ENCODE assay signal across 28 cellular contexts in genomic region chr12:4530982-4531586, GRCh38. TPM values are rescaled to one million over a fixed set of nuclear protein-coding genes. Genes with fewer than 3 reads are reported as not detected.
DNase-seq lines count a peak whose midpoint lies in the region; ATAC-seq and TF ChIP-seq lines count a peak whose summit lies in the region.
"Had no signal": no experiment of that assay in that cellular context is flagged by ENCODE, and none has a peak within 500 bp of the region (broad histone marks: within the 10 kb centered on the region; RNA-seq: fewer than 3 reads in every experiment).

No MANE protein-coding gene starts in this region.

- H3K9ac ChIP-seq in PC-3 (ENCODE audit: low read length): no peak overlapping the region

- H3F3A ChIP-seq in PC-3 (ENCODE audit: low read length, unreplicated experiment): no peaks in the 10 kb centered on the region

- intact Hi-C loops in CD4-positive, alpha-beta T cell (cut with DNase I, micrococcal nuclease): loop anchor here (10.0 kb wide), 1 partner anchor 656 kb away; the partner anchor contains the start of gene PARP11 (in 2 of the 2)
- intact Hi-C loops in PC-3 (cut with micrococcal nuclease): no loop called here

- ATAC-seq in CD4-positive, alpha-beta T cell (ENCODE audit: poor library complexity): peak; percentile 77
- ATAC-seq in T-cell (replicated peaks in 1 of 4) (peak; percentile 15 to 85 (median 68)), PC-3 (no peak)
- no peak for ATAC-seq in stimulated activated memory B cell treated with anti-CD40 and anti-IgM and Interleukin-4, amounts not matched to agents 10 μg/mL and 1 μg/mL and 100 μg/mL, for 72 hours
- ATAC-seq: GM12878, HCT116, Right ventricle myocardium inferior had no signal

- H2AFZ ChIP-seq in PC-3 (ENCODE audit: low read length): no peak overlapping the region
- H2AFZ ChIP-seq: PC-9 had no signal

- POLR2A ChIA-PET in CD4-positive, alpha-beta T cell (lab: Charles Lee): interaction anchor here (0.7 to 1.8 kb wide), 7 partner anchors 9 to 1610 kb away, joined by 3 to 13 read pairs (median 3); partner anchors contain the start of genes AKAP3 and NDUFA9
- POLR2A ChIA-PET in T-cell (lab: Charles Lee) (no interaction called here), PC-3 (lab: Charles Lee; ENCODE audit: unreplicated experiment) (no interaction called here)

- no peak for DNase-seq in T-helper 2 cell treated with Interferon-gamma antibody and Interleukin-4, amounts not matched to agents 5 μg/mL and 100 μg/mL, for 36 hours (ENCODE audit: low spot score)
- no peak for DNase-seq in T-helper 2 cell
- no peak for DNase-seq in CD4-positive, alpha-beta T cell
- DNase-seq in T-cell: no peak
- DNase-seq in PC-3: no peak
- DNase-seq in stimulated activated CD4-positive, alpha-beta T cell treated with anti-CD3 and anti-CD28 coated beads, Interleukin-4, amount 100 ng/mL, for 4 hours: no peak
- DNase-seq: 8988T, ACHN, BE2C, Caco-2, DMS 273 treated with DMSO at 0.1 percent for 48 hours, DMS79, EL, GDM1, IMR-90, KG1, MM.1S, NCI-H2029, NCI-H446, NCI-H524 treated with DMSO at 0.1 percent for 48 hours, NCI-H774, PC-9, SJCRH30 had no signal

- H3K4me1 ChIP-seq in PC-3 (ENCODE audit: insufficient read depth, low read length): no peaks in the 10 kb centered on the region
- H3K4me1 ChIP-seq: BE2C, Caco-2, SJCRH30 had no signal

- no peaks in the 10 kb centered on the region for H3K27me3 ChIP-seq in CD4-positive, alpha-beta T cell (ENCODE audit: control insufficient read depth, insufficient read depth, low read length)
- no peaks in the 10 kb centered on the region for H3K27me3 ChIP-seq in PC-3 (ENCODE audit: low read length)
- H3K27me3 ChIP-seq: BE2C, SJCRH30 had no signal

- H3K36me3 ChIP-seq in PC-3 (ENCODE audit: low read depth, low read length): 0 out of 2 replicates have a peak, but pooled peaks cover 2% of the 10 kb centered on the region

- CTCF ChIA-PET in CD4-positive, alpha-beta T cell (lab: Charles Lee): interaction anchor here (1.0 to 1.4 kb wide), 2 partner anchors 10 to 37 kb away, joined by 3 read pairs; no protein-coding TSS in a partner anchor
- CTCF ChIA-PET in T-cell (lab: Charles Lee) (interaction anchor here (1.0 to 1.7 kb wide), 3 partner anchors 24 to 110 kb away, joined by 3 to 7 read pairs (median 4); no protein-coding TSS in a partner anchor), PC-3 (lab: Charles Lee) (no interaction called here)

- H3K27ac ChIP-seq in CD4-positive, alpha-beta T cell (ENCODE audit: low read depth, low read length): no peak overlapping the region
- no peak overlapping the region for H3K27ac ChIP-seq in PC-3 (ENCODE audit: low read length)
- H3K27ac ChIP-seq: PC-9, SJCRH30 had no signal

- H3K4me2 ChIP-seq in PC-3 (ENCODE audit: low read length): no peak overlapping the region
- H3K4me2 ChIP-seq: PC-9 had no signal

- no peaks in the 10 kb centered on the region for H3K9me3 Mint-ChIP-seq in T-helper 2 cell treated with Interferon-gamma antibody and Interleukin-4, amounts not matched to agents 5 μg/mL and 100 μg/mL, for 36 hours
- H3K9me3 Mint-ChIP-seq in CD4-positive, alpha-beta T cell: no peaks in the 10 kb centered on the region
- no peaks in the 10 kb centered on the region for H3K9me3 Mint-ChIP-seq in T-cell
- H3K9me3 Mint-ChIP-seq in stimulated activated memory B cell treated with anti-CD40 and anti-IgM and Interleukin-4, amounts not matched to agents 10 μg/mL and 1 μg/mL and 100 μg/mL, for 72 hours: no peaks in the 10 kb centered on the region
- H3K9me3 Mint-ChIP-seq: CD14-positive monocyte had no signal

- peak overlapping the region; percentile 68 for H3K27ac Mint-ChIP-seq in T-helper 2 cell treated with Interferon-gamma antibody and Interleukin-4, amounts not matched to agents 5 μg/mL and 100 μg/mL, for 36 hours
- no peak overlapping the region for H3K27ac Mint-ChIP-seq in CD4-positive, alpha-beta T cell
- H3K27ac Mint-ChIP-seq in T-cell: no peak overlapping the region
- peak overlapping the region; percentile 40 for H3K27ac Mint-ChIP-seq in stimulated activated memory B cell treated with anti-CD40 and anti-IgM and Interleukin-4, amounts not matched to agents 10 μg/mL and 1 μg/mL and 100 μg/mL, for 72 hours
- H3K27ac Mint-ChIP-seq: CD14-positive monocyte had no signal

- H3K27me3 Mint-ChIP-seq in T-helper 2 cell treated with Interferon-gamma antibody and Interleukin-4, amounts not matched to agents 5 μg/mL and 100 μg/mL, for 36 hours (ENCODE audit: low read depth): no peaks in the 10 kb centered on the region
- H3K27me3 Mint-ChIP-seq in CD4-positive, alpha-beta T cell: no peaks in the 10 kb centered on the region
- H3K27me3 Mint-ChIP-seq in T-cell: no peaks in the 10 kb centered on the region
- no peaks in the 10 kb centered on the region for H3K27me3 Mint-ChIP-seq in stimulated activated memory B cell treated with anti-CD40 and anti-IgM and Interleukin-4, amounts not matched to agents 10 μg/mL and 1 μg/mL and 100 μg/mL, for 72 hours

- H4K20me1 ChIP-seq in PC-3 (ENCODE audit: low read length): no peaks in the 10 kb centered on the region

- no peaks in the 10 kb centered on the region for H3K79me2 ChIP-seq in PC-3 (ENCODE audit: low read length)

- no TSS peak for BruUV-seq in PC-3 (replicated peaks; lab: Mats Ljungman, UMichigan)

- H3K36me3 Mint-ChIP-seq in T-helper 2 cell treated with Interferon-gamma antibody and Interleukin-4, amounts not matched to agents 5 μg/mL and 100 μg/mL, for 36 hours (ENCODE audit: low read depth): peaks cover 12% of the 10 kb centered on the region
- H3K36me3 Mint-ChIP-seq in CD4-positive, alpha-beta T cell (ENCODE audit: low read depth): peaks cover 44% of the 10 kb centered on the region
- peaks cover 14% of the 10 kb centered on the region for H3K36me3 Mint-ChIP-seq in T-cell
- peaks cover 12% of the 10 kb centered on the region for H3K36me3 Mint-ChIP-seq in stimulated activated memory B cell treated with anti-CD40 and anti-IgM and Interleukin-4, amounts not matched to agents 10 μg/mL and 1 μg/mL and 100 μg/mL, for 72 hours

- no peaks in the 10 kb centered on the region for H3K9me3 ChIP-seq in CD4-positive, alpha-beta T cell (ENCODE audit: control insufficient read depth, low read length)
- H3K9me3 ChIP-seq in PC-3 (ENCODE audit: low read length): no peaks in the 10 kb centered on the region
- H3K9me3 ChIP-seq: BE2C, Caco-2, SJCRH30 had no signal

- TF ChIP-seq CTCF in CD4-positive, alpha-beta T cell (IDR thresholded peaks at IDR 0.05): no peak
- no peak for TF ChIP-seq CTCF in PC-3 (conservative IDR thresholded peaks at IDR 0.05; ENCODE audit: low read depth, low read length)

- H3K4me1 Mint-ChIP-seq in T-helper 2 cell treated with Interferon-gamma antibody and Interleukin-4, amounts not matched to agents 5 μg/mL and 100 μg/mL, for 36 hours (ENCODE audit: low read depth): peaks cover 3% of the 10 kb centered on the region
- H3K4me1 Mint-ChIP-seq in CD4-positive, alpha-beta T cell (ENCODE audit: low read depth): peaks cover 5% of the 10 kb centered on the region
- peaks cover 0 to 16% (median 2%) of the 10 kb centered on the region in 3 donors for H3K4me1 Mint-ChIP-seq in T-cell
- peaks cover 7% of the 10 kb centered on the region for H3K4me1 Mint-ChIP-seq in stimulated activated memory B cell treated with anti-CD40 and anti-IgM and Interleukin-4, amounts not matched to agents 10 μg/mL and 1 μg/mL and 100 μg/mL, for 72 hours
- H3K4me1 Mint-ChIP-seq: CD14-positive monocyte had no signal

- H3K4me3 Mint-ChIP-seq in T-helper 2 cell treated with Interferon-gamma antibody and Interleukin-4, amounts not matched to agents 5 μg/mL and 100 μg/mL, for 36 hours: no peak overlapping the region
- H3K4me3 Mint-ChIP-seq in CD4-positive, alpha-beta T cell: no peak overlapping the region
- peak overlapping the region in 1 of 3 donors; percentile 28 for H3K4me3 Mint-ChIP-seq in T-cell
- H3K4me3 Mint-ChIP-seq in stimulated activated memory B cell treated with anti-CD40 and anti-IgM and Interleukin-4, amounts not matched to agents 10 μg/mL and 1 μg/mL and 100 μg/mL, for 72 hours: no peak overlapping the region
- H3K4me3 Mint-ChIP-seq: CD14-positive monocyte had no signal

- no peak overlapping the region for H3K4me3 ChIP-seq in PC-3 (ENCODE audit: low read length)
- H3K4me3 ChIP-seq: GM12878, PC-9, SJCRH30 had no signal

- H3K9me2 ChIP-seq in PC-3 (replicated peaks; ENCODE audit: low read length): no peaks in the 10 kb centered on the region

RNA-seq across cellular contexts. Expression of gene RAD51AP1, which starts 7.6 kb away (rescaled TPM):
- total RNA-seq in CD4-positive, alpha-beta T cell: under 1 TPM; 0.45 to 0.93 TPM
- 1 to 10 TPM in 2 of 5 donors, under 1 TPM in 3; 0.60 to 1.7 (median 0.89) TPM for total RNA-seq in T-cell
- total RNA-seq in PC-3 (2014; rRNA removed): 15.9 and 24.7 TPM in 2 replicates

RNA-seq across cellular contexts. Expression of gene DYRK4, which starts 30.9 kb away (rescaled TPM):
- 1 to 10 TPM; 5.4 to 7.2 TPM for total RNA-seq in CD4-positive, alpha-beta T cell
- 10 to 100 TPM; 11.0 to 24.8 (median 17.6) TPM for total RNA-seq in T-cell
- total RNA-seq in PC-3 (2014; rRNA removed): 49.4 and 58.6 TPM in 2 replicates

Comparison
In these comparisons a context has a peak if more than half of its experiments do, and no peak if none do; other contexts are left out.
1. H3K27ac Mint-ChIP-seq: peak in T-helper 2 cell treated with Interferon-gamma antibody and Interleukin-4, amounts not matched to agents 5 μg/mL and 100 μg/mL, for 36 hours (single experiment) and stimulated activated memory B cell treated with anti-CD40 and anti-IgM and Interleukin-4, amounts not matched to agents 10 μg/mL and 1 μg/mL and 100 μg/mL, for 72 hours (single experiment); none in CD4-positive, alpha-beta T cell (single experiment) and T-cell (0 of 2).
2. ATAC-seq: peak in CD4-positive, alpha-beta T cell (single experiment) and T-cell (4 of 4); none in stimulated activated memory B cell treated with anti-CD40 and anti-IgM and Interleukin-4, amounts not matched to agents 10 μg/mL and 1 μg/mL and 100 μg/mL, for 72 hours (single experiment) and PC-3 (single experiment).